Comparison of ENCODE assay signal across 28 cellular contexts in the genomic region with DNA sequence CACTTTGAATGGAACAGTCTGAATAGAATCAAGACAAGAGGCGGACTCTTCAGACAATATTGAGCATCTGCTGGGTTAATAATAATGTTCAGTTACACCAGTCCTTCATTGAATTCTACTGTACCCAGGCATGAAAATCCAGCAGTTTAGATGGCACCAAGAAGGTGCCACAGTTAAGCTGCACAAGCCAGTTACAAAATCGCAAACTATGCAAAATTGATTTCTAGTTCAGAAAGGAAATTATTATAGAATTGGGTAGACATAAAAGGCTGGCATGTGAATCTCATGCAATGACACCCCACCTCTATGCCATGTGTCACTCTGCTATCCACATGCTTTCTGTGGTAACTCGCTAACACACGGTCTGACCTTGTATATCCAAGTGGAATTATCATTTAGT.
"Had no signal": no experiment of that assay in that cellular context is flagged by ENCODE, and none has a peak within 500 bp of the region (broad histone marks: within the 10 kb centered on the region; RNA-seq: fewer than 3 reads in every experiment).

No MANE protein-coding gene starts in this region.

- H3K9me3 ChIP-seq: colonic mucosa, esophagus muscularis mucosa, esophagus squamous epithelium, gastrocnemius medialis, gastroesophageal sphincter had no signal

- H3K4me3 ChIP-seq: colonic mucosa, coronary artery, dorsolateral prefrontal cortex, esophagus muscularis mucosa, esophagus squamous epithelium, gastrocnemius medialis, gastroesophageal sphincter, heart left ventricle, heart right ventricle had no signal

- H3K36me3 ChIP-seq: colonic mucosa, esophagus muscularis mucosa, esophagus squamous epithelium, gastrocnemius medialis, gastroesophageal sphincter, heart left ventricle, heart right ventricle had no signal

- DNase-seq: colonic mucosa; cortex of kidney; dermis blood vessel endothelial cell; dorsolateral prefrontal cortex; effector CD4-positive, alpha-beta T cell; effector CD8-positive, alpha-beta T cell; effector memory CD4-positive, alpha-beta T cell; effector memory CD8-positive, alpha-beta T cell; endodermal cell; erythroblast; esophagus squamous epithelium; foreskin fibroblast; foreskin keratinocyte; foreskin melanocyte; gastrocnemius medialis; glutamatergic neuron; head of caudate nucleus; heart left ventricle; heart right ventricle had no signal

- H3K4me1 ChIP-seq: colonic mucosa, esophagus muscularis mucosa, esophagus squamous epithelium, foreskin keratinocyte, gastrocnemius medialis, gastroesophageal sphincter, heart left ventricle, heart right ventricle had no signal

- H3K27me3 ChIP-seq: colonic mucosa, esophagus muscularis mucosa, esophagus squamous epithelium, foreskin keratinocyte, gastrocnemius medialis, gastroesophageal sphincter, heart left ventricle, heart right ventricle had no signal

- ATAC-seq: effector memory CD8-positive, alpha-beta T cell; esophagus mucosa; foreskin keratinocyte; gastrocnemius medialis; gastroesophageal sphincter; heart left ventricle; heart right ventricle had no signal

- FAIRE-seq: colon, endometrium, endothelial cell of umbilical vein, frontal cortex had no signal

- H3K27ac ChIP-seq: colonic mucosa, coronary artery, dorsolateral prefrontal cortex, epithelial cell of prostate, esophagus muscularis mucosa, esophagus squamous epithelium, foreskin keratinocyte, gastrocnemius medialis, gastroesophageal sphincter, heart left ventricle, heart right ventricle had no signal
